ENCODE assay signal across 8 cellular contexts in the genomic region with DNA sequence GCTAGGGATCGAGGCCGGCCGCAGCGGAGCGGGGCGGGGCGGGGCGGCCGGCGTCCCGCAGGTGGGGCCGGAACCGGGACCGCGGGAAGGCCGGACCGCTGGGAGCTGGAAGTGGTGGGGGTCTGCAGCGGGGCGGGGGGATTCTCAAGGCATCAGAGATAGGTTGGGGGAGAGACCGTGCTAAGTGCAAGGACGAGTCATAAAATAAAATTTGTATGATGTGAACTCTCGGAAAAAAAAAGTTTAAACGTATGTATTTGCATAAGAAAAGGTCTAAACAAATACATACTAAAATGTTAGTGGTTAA. TPM values are rescaled to one million over a fixed set of nuclear protein-coding genes. Genes with fewer than 3 reads are reported as not detected.
DNase-seq lines count a peak whose midpoint lies in the region; ATAC-seq and TF ChIP-seq lines count a peak whose summit lies in the region.

A gene with protein sequence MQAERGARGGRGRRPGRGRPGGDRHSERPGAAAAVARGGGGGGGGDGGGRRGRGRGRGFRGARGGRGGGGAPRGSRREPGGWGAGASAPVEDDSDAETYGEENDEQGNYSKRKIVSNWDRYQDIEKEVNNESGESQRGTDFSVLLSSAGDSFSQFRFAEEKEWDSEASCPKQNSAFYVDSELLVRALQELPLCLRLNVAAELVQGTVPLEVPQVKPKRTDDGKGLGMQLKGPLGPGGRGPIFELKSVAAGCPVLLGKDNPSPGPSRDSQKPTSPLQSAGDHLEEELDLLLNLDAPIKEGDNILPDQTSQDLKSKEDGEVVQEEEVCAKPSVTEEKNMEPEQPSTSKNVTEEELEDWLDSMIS (minus strand): TSS at position 25 of the 307 bp plus-strand sequence. CDS start 158 bp downstream, outside the sequence.

- no peaks in the 10 kb centered on the region for H3K9me3 ChIP-seq in DOHH2 (ENCODE audit: control insufficient read depth, insufficient read depth, low read length)
- H3K9me3 ChIP-seq in ovary: no peaks in the 10 kb centered on the region

- TF ChIP-seq CTCF in DOHH2 (IDR thresholded peaks at IDR 0.05; ENCODE audit: low read depth, low read length, poor library complexity, severe bottlenecking): no peak
- TF ChIP-seq CTCF in fibroblast of mammary gland (conservative IDR thresholded peaks at IDR 0.05; ENCODE audit: control insufficient read depth, insufficient read depth, low read depth, low read length): no peak
- no peak for TF ChIP-seq CTCF in ovary (IDR thresholded peaks at IDR 0.05)
- TF ChIP-seq CTCF in GM20000 (IDR thresholded peaks at IDR 0.05; ENCODE audit: extremely low read depth, missing control alignments): no peak

- H3K27me3 ChIP-seq in DOHH2 (ENCODE audit: control insufficient read depth, low read length) (no peaks in the 10 kb centered on the region), ovary (no peaks in the 10 kb centered on the region)

- H3K27ac ChIP-seq in DOHH2 (ENCODE audit: low read depth, low read length): peak within 1 kb of the TSS; percentile 50
- peak within 1 kb of the TSS; percentile 69 to 96 for H3K27ac ChIP-seq in ovary

- TF ChIP-seq POLR2A in ovary (IDR thresholded peaks at IDR 0.05): no peak

- intact Hi-C loops in ovary (cut with DNase I): no loop called here

- ATAC-seq in GM18909 (IDR thresholded peaks at IDR 0.05; ENCODE audit: poor library complexity, unreplicated experiment) (no peak), HG02798 (IDR thresholded peaks at IDR 0.05; ENCODE audit: poor library complexity, unreplicated experiment) (no peak), HG03457 (IDR thresholded peaks at IDR 0.05; ENCODE audit: unreplicated experiment) (no peak)

- H3K4me1 ChIP-seq in DOHH2 (ENCODE audit: control insufficient read depth, low read length) (peaks cover 14% of the 10 kb centered on the region), ovary (ENCODE audit: insufficient read depth) (peaks cover 2% of the 10 kb centered on the region)

- DNase-seq in SK-MEL-5 (ENCODE audit: low read depth, low spot score) (no peak), fibroblast of mammary gland (ENCODE audit: low read depth) (no peak), ovary (no peak), GM20000 (ENCODE audit: low spot score) (no peak)

- no peaks in the 10 kb centered on the region for H4K20me1 ChIP-seq in DOHH2 (ENCODE audit: control insufficient read depth, insufficient read depth, low read depth, low read length)

- H3K4me3 ChIP-seq in DOHH2 (ENCODE audit: low read length) (peak within 1 kb of the TSS; percentile 89), fibroblast of mammary gland (ENCODE audit: control insufficient read depth, low read depth, low read length) (peak within 1 kb of the TSS; percentile 90), ovary (peak within 1 kb of the TSS; percentile 89)

- no peaks in the 10 kb centered on the region for H3K9me2 ChIP-seq in DOHH2 (replicated peaks; ENCODE audit: control insufficient read depth, low read length)

- H3F3A ChIP-seq in DOHH2 (ENCODE audit: control insufficient read depth, insufficient read depth): peaks cover 5% of the 10 kb centered on the region; the same call in 1 of the 2 replicates

- H3K4me2 ChIP-seq in DOHH2 (ENCODE audit: low read length): peak within 1 kb of the TSS; percentile 67

- in situ Hi-C loops in SK-MEL-5 (cut with HindIII; ENCODE audit: low pct_unique_long_range_greater_than_20kb, low sequenced_read_pairs): no loop called here

- TF ChIP-seq EP300 in ovary (IDR thresholded peaks at IDR 0.05): no peak

- H3K36me3 ChIP-seq in DOHH2 (ENCODE audit: control insufficient read depth, low read length) (no peaks in the 10 kb centered on the region), ovary (no peaks in the 10 kb centered on the region)

- WGBS in ovary, 3 donors: 0 to 1% (median 1%) methylated on average over 20 to 23 of the region's 23 CpGs

- peaks cover 28% of the 10 kb centered on the region for H3K79me2 ChIP-seq in DOHH2 (ENCODE audit: control insufficient read depth, low read length)

RNA-seq across cellular contexts. Expression of the gene that starts here (rescaled TPM):
- total RNA-seq in SK-MEL-5 (2014; rRNA removed; shearing (Covaris generic)): 10.5 and 13.6 TPM in 2 replicates
- polyA plus RNA-seq in SK-MEL-5 (2015; cell fraction: cytosol; rRNA removed): 3.5 and 4.7 TPM in 2 replicates
- 1.8 and 6.2 TPM in 2 replicates for polyA plus RNA-seq in SK-MEL-5 (2015; cell fraction: nucleus; rRNA removed)
- 10 to 100 TPM in 6 of 7 donors, 1 to 10 TPM in 1; 9.0 to 13.0 (median 11.5) TPM for total RNA-seq in ovary
- polyA plus RNA-seq in ovary: 10 to 100 TPM in 1 of 2 donors, 1 to 10 TPM in 1; 9.3 to 20.9 TPM
